1 cellular context compared by ENCODE assay signal in the genomic region with DNA sequence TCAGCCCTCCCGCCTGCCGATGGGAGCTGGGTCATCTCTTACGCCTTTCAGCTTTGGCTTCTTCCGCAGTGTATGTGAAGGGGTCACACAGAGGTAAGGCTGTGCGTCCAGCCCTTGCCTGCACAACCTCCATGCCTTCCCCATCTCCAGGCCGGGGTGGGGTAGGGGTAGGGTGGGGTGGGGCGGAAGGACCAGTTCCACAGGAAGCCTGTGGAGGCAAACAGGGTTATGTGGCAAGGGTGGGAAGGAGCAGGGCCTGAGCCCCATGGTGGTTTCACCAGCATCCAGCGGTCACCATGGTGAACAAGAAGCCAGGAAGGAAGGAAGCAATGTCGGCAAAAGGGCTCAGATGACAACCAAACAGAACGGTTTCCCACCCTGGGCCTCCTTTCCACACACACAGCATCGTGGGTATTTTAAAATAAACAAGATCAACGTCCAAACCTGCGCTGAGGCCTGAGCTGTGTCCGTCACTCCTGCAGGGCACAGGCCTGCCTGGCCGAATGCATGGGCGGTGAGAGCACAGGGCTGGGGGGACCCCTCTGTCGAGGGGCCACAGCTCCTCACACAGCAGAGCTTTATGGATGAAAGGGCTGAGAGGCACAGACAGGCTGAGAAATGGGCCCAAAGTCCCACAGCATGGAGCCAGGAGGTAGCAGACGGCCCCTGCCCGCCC.
A peak's percentile ranks its signal among the peaks of the same experiment; 100 is the strongest.
TF ChIP-seq lines count a peak whose summit lies in the region.

No MANE protein-coding gene starts in this region.

TF ChIP-seq in HepG2, 621 proteins besides CTCF, POLR2A, EP300 and RAD21 (continued from another document and continues in another):
- TF ChIP-seq, protein P1, sequence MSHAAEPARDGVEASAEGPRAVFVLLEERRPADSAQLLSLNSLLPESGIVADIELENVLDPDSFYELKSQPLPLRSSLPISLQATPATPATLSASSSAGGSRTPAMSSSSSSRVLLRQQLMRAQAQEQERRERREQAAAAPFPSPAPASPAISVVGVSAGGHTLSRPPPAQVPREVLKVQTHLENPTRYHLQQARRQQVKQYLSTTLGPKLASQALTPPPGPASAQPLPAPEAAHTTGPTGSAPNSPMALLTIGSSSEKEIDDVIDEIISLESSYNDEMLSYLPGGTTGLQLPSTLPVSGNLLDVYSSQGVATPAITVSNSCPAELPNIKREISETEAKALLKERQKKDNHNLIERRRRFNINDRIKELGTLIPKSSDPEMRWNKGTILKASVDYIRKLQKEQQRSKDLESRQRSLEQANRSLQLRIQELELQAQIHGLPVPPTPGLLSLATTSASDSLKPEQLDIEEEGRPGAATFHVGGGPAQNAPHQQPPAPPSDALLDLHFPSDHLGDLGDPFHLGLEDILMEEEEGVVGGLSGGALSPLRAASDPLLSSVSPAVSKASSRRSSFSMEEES (CRISPR knock-in tag; IDR thresholded peaks at IDR 0.05): no peak
- TF ChIP-seq AKAP8 (CRISPR knock-in tag; IDR thresholded peaks at IDR 0.05) (no peak), TMF1 (CRISPR knock-in tag; IDR thresholded peaks at IDR 0.05; ENCODE audit: low read depth) (no peak), RAD51 (IDR thresholded peaks at IDR 0.05; ENCODE audit: borderline replicate concordance) (no peak), PHB2 (IDR thresholded peaks at IDR 0.05; ENCODE audit: partially characterized antibody) (no peak), TEAD3 (CRISPR knock-in tag; optimal IDR thresholded peaks at IDR 0.05; ENCODE audit: borderline replicate concordance) (no peak), ZNF781 (CRISPR knock-in tag; IDR thresholded peaks at IDR 0.05; ENCODE audit: borderline replicate concordance, not compliant biosample characterization) (no peak), CBX5 (CRISPR knock-in tag; IDR thresholded peaks at IDR 0.05; ENCODE audit: borderline replicate concordance) (no peak), MATR3 (CRISPR knock-in tag; IDR thresholded peaks at IDR 0.05) (no peak), MYNN (CRISPR knock-in tag; IDR thresholded peaks at IDR 0.05; ENCODE audit: low read depth) (no peak), HNF4A (CRISPR knock-in tag; IDR thresholded peaks at IDR 0.05) (0 out of 2 replicates have a peak, but pooled peaks have one; percentile 29), ZNF775 (CRISPR knock-in tag; IDR thresholded peaks at IDR 0.05; ENCODE audit: borderline replicate concordance) (no peak), ARNT2 (CRISPR knock-in tag; IDR thresholded peaks at IDR 0.05; ENCODE audit: low read depth) (no peak), POLR2AphosphoS5 (IDR thresholded peaks at IDR 0.05; ENCODE audit: low read depth, low read length) (no peak), ZNF7 (CRISPR knock-in tag; IDR thresholded peaks at IDR 0.05) (no peak), HNRNPL (IDR thresholded peaks at IDR 0.05; ENCODE audit: low read depth, low read length) (0 out of 2 replicates have a peak, but pooled peaks have one; percentile 20), FOXJ3 (CRISPR knock-in tag; IDR thresholded peaks at IDR 0.05; ENCODE audit: borderline replicate concordance) (no peak), ZNF607 (CRISPR knock-in tag; IDR thresholded peaks at IDR 0.05; ENCODE audit: borderline replicate concordance) (no peak), ZNF501 (CRISPR knock-in tag; IDR thresholded peaks at IDR 0.05) (no peak), SP5 (CRISPR knock-in tag; IDR thresholded peaks at IDR 0.05; ENCODE audit: borderline replicate concordance, low read depth) (no peak), IRX3 (CRISPR knock-in tag; IDR thresholded peaks at IDR 0.05; ENCODE audit: borderline replicate concordance, low read depth) (no peak), ZFY (CRISPR knock-in tag; IDR thresholded peaks at IDR 0.05) (peak; percentile 40; the same call in 1 of the 2 replicates), ZNF180 (CRISPR knock-in tag; IDR thresholded peaks at IDR 0.05; ENCODE audit: borderline replicate concordance, low read depth) (no peak), ZNF678 (CRISPR knock-in tag; IDR thresholded peaks at IDR 0.05) (no peak), GATAD1 (CRISPR knock-in tag; IDR thresholded peaks at IDR 0.05) (no peak), SAP130 (CRISPR knock-in tag; IDR thresholded peaks at IDR 0.05; ENCODE audit: low read depth) (no peak), ZNF510 (CRISPR knock-in tag; IDR thresholded peaks at IDR 0.05; ENCODE audit: low read depth) (no peak), HMG20A (CRISPR knock-in tag; IDR thresholded peaks at IDR 0.05; ENCODE audit: borderline replicate concordance) (no peak), SIN3A (IDR thresholded peaks at IDR 0.05; ENCODE audit: borderline replicate concordance, low read depth, low read length) (no peak), ZSCAN30 (CRISPR knock-in tag; IDR thresholded peaks at IDR 0.05) (no peak), CHD2 (IDR thresholded peaks at IDR 0.05; ENCODE audit: low read depth, low read length) (no peak), WIZ (CRISPR knock-in tag; IDR thresholded peaks at IDR 0.05) (no peak), U2AF1 (optimal IDR thresholded peaks at IDR 0.05; ENCODE audit: low read depth, low read length) (no peak), ZKSCAN8 (CRISPR knock-in tag; IDR thresholded peaks at IDR 0.05; ENCODE audit: borderline replicate concordance) (no peak)
- TF ChIP-seq, protein P2, sequence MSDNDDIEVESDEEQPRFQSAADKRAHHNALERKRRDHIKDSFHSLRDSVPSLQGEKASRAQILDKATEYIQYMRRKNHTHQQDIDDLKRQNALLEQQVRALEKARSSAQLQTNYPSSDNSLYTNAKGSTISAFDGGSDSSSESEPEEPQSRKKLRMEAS (IDR thresholded peaks at IDR 0.05): peak; percentile 51; the same call in 1 of the 2 replicates
- TF ChIP-seq, protein P3, sequence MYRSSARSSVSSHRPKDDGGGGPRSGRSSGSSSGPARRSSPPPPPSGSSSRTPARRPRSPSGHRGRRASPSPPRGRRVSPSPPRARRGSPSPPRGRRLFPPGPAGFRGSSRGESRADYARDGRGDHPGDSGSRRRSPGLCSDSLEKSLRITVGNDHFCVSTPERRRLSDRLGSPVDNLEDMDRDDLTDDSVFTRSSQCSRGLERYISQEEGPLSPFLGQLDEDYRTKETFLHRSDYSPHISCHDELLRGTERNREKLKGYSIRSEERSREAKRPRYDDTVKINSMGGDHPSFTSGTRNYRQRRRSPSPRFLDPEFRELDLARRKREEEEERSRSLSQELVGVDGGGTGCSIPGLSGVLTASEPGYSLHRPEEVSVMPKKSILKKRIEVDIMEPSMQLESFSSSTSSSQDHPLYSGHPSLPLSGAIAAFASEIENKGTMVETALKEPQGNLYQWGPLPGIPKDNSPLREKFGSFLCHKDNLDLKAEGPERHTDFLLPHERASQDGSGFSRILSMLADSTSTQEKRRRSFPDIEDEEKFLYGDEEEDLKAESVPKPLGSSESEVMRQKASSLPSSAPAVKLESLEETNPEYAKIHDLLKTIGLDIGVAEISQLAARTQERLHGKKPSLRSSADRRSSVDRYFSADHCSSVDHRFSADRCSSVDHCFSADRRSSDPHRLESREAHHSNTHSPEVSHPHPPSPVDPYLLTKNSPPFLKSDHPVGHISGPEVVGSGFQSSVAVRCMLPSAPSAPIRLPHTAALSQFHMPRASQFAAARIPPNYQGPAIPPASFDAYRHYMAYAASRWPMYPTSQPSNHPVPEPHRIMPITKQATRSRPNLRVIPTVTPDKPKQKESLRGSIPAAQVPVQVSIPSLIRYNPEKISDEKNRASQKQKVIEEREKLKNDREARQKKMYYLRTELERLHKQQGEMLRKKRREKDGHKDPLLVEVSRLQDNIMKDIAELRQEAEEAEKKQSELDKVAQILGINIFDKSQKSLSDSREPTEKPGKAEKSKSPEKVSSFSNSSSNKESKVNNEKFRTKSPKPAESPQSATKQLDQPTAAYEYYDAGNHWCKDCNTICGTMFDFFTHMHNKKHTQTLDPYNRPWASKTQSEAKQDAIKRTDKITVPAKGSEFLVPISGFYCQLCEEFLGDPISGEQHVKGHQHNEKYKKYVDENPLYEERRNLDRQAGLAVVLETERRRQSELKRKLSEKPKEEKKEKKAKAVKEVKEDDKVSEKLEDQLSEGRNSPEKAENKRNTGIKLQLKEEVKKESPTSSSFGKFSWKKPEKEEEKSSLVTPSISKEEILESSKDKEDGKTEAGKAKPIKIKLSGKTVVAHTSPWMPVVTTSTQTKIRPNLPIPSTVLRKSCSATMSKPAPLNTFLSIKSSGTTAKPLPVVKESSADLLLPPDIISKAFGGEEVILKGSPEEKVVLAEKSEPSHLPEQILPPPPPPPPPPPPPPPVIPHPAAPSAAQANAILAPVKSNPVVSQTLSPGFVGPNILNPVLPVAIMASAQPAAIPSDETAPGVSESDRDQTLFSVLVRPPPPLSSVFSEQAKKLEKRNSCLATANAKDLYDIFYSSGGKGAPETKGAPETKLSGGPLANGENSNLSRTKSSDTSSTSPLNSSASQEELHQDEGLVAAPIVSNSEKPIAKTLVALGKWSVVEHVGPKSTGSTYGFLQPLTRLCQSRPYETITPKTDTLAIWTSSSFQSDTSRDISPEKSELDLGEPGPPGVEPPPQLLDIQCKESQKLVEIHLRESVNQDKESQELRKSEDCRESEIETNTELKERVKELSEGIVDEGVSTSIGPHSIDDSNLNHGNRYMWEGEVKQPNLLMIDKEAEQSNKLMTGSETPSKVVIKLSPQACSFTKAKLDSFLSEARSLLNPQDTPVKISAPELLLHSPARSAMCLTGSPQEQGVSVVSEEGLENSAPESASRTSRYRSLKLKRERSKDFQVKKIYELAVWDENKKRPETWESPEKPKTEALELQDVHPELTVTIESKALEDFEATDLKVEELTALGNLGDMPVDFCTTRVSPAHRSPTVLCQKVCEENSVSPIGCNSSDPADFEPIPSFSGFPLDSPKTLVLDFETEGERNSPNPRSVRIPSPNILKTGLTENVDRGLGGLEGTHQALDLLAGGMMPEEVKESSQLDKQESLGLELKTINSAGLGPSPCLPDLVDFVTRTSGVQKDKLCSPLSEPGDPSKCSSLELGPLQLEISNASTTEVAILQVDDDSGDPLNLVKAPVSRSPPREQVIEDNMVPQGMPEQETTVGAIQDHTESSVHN (CRISPR knock-in tag; IDR thresholded peaks at IDR 0.05): peak; percentile 19; the same call in 1 of the 2 replicates
- TF ChIP-seq, protein P4, sequence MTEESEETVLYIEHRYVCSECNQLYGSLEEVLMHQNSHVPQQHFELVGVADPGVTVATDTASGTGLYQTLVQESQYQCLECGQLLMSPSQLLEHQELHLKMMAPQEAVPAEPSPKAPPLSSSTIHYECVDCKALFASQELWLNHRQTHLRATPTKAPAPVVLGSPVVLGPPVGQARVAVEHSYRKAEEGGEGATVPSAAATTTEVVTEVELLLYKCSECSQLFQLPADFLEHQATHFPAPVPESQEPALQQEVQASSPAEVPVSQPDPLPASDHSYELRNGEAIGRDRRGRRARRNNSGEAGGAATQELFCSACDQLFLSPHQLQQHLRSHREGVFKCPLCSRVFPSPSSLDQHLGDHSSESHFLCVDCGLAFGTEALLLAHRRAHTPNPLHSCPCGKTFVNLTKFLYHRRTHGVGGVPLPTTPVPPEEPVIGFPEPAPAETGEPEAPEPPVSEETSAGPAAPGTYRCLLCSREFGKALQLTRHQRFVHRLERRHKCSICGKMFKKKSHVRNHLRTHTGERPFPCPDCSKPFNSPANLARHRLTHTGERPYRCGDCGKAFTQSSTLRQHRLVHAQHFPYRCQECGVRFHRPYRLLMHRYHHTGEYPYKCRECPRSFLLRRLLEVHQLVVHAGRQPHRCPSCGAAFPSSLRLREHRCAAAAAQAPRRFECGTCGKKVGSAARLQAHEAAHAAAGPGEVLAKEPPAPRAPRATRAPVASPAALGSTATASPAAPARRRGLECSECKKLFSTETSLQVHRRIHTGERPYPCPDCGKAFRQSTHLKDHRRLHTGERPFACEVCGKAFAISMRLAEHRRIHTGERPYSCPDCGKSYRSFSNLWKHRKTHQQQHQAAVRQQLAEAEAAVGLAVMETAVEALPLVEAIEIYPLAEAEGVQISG (CRISPR knock-in tag; IDR thresholded peaks at IDR 0.05): 0 out of 2 replicates have a peak, but pooled peaks have one; percentile 22
- TF ChIP-seq, protein P5, sequence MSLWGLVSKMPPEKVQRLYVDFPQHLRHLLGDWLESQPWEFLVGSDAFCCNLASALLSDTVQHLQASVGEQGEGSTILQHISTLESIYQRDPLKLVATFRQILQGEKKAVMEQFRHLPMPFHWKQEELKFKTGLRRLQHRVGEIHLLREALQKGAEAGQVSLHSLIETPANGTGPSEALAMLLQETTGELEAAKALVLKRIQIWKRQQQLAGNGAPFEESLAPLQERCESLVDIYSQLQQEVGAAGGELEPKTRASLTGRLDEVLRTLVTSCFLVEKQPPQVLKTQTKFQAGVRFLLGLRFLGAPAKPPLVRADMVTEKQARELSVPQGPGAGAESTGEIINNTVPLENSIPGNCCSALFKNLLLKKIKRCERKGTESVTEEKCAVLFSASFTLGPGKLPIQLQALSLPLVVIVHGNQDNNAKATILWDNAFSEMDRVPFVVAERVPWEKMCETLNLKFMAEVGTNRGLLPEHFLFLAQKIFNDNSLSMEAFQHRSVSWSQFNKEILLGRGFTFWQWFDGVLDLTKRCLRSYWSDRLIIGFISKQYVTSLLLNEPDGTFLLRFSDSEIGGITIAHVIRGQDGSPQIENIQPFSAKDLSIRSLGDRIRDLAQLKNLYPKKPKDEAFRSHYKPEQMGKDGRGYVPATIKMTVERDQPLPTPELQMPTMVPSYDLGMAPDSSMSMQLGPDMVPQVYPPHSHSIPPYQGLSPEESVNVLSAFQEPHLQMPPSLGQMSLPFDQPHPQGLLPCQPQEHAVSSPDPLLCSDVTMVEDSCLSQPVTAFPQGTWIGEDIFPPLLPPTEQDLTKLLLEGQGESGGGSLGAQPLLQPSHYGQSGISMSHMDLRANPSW (CRISPR knock-in tag; IDR thresholded peaks at IDR 0.05; ENCODE audit: borderline replicate concordance): no peak
- TF ChIP-seq, protein P6, sequence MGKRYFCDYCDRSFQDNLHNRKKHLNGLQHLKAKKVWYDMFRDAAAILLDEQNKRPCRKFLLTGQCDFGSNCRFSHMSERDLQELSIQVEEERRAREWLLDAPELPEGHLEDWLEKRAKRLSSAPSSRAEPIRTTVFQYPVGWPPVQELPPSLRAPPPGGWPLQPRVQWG (CRISPR knock-in tag; IDR thresholded peaks at IDR 0.05; ENCODE audit: borderline replicate concordance, low read depth): no peak
- TF ChIP-seq, protein P7, sequence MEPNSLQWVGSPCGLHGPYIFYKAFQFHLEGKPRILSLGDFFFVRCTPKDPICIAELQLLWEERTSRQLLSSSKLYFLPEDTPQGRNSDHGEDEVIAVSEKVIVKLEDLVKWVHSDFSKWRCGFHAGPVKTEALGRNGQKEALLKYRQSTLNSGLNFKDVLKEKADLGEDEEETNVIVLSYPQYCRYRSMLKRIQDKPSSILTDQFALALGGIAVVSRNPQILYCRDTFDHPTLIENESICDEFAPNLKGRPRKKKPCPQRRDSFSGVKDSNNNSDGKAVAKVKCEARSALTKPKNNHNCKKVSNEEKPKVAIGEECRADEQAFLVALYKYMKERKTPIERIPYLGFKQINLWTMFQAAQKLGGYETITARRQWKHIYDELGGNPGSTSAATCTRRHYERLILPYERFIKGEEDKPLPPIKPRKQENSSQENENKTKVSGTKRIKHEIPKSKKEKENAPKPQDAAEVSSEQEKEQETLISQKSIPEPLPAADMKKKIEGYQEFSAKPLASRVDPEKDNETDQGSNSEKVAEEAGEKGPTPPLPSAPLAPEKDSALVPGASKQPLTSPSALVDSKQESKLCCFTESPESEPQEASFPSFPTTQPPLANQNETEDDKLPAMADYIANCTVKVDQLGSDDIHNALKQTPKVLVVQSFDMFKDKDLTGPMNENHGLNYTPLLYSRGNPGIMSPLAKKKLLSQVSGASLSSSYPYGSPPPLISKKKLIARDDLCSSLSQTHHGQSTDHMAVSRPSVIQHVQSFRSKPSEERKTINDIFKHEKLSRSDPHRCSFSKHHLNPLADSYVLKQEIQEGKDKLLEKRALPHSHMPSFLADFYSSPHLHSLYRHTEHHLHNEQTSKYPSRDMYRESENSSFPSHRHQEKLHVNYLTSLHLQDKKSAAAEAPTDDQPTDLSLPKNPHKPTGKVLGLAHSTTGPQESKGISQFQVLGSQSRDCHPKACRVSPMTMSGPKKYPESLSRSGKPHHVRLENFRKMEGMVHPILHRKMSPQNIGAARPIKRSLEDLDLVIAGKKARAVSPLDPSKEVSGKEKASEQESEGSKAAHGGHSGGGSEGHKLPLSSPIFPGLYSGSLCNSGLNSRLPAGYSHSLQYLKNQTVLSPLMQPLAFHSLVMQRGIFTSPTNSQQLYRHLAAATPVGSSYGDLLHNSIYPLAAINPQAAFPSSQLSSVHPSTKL (CRISPR knock-in tag; IDR thresholded peaks at IDR 0.05): no peak
